Comparison of ENCODE assay signal across 9 cellular contexts in the genomic region with DNA sequence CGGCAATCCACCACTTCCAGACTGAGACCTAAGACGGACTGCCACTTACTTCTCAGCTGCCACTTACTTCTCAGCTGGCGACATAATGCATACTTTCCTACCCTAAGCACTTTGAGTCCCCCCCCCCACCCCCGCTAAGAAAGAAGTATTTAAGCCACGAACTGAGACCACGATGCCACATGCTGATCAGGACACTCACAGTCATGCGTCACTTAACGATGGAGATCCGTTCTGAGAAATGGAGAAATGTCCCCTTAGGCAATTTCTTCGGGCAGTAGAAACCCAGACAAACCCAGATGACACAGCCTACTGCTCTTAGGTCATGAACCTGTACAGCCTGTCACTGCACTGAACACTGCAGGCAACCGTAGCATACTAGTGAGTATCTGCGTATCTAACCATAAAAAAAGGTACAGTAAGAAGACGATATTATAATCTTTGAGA. TPM values are rescaled to one million over a fixed set of nuclear protein-coding genes. Genes with fewer than 3 reads are reported as not detected.
DNase-seq lines count a peak whose midpoint lies in the region; ATAC-seq, FAIRE-seq and TF ChIP-seq lines count a peak whose summit lies in the region.
"Had no signal": no experiment of that assay in that cellular context is flagged by ENCODE, and none has a peak within 500 bp of the region (broad histone marks: within the 10 kb centered on the region; RNA-seq: fewer than 3 reads in every experiment).

No MANE protein-coding gene starts in this region.

- TF ChIP-seq RAD21 in SK-N-SH (IDR thresholded peaks at IDR 0.05; ENCODE audit: low read length) = no peak

- H3K9me2 ChIP-seq in SK-N-SH = no peaks in the 10 kb centered on the region

- no peak for TF ChIP-seq POLR2A in body of pancreas (IDR thresholded peaks at IDR 0.05)

- FAIRE-seq in small intestine (lab: Jason Lieb, UNC) = no peak

- CTCF ChIA-PET in SK-N-SH (lab: Yijun Ruan, JAX) = interaction anchor here (0.9 to 1.0 kb wide), 2 partner anchors 14 to 124 kb away, joined by 3 to 5 read pairs; no protein-coding TSS in a partner anchor

- H3K4me3 ChIP-seq in SK-N-SH (ENCODE audit: low read depth in 2 of 2, low read length in 1 of 2) = peak overlapping the region; percentile 89 to 94
- H3K4me3 ChIP-seq in body of pancreas = peak overlapping the region; percentile 57 to 64
- H3K4me3 ChIP-seq in iPS-18a (ENCODE audit: low read length) = peak overlapping the region; percentile 96
- peak overlapping the region; percentile 71 to 88 for H3K4me3 ChIP-seq in small intestine (ENCODE audit: low read depth in 1 of 2, low read length in 2 of 2)

- ATAC-seq in GM19043 (IDR thresholded peaks at IDR 0.05; ENCODE audit: low read depth, unreplicated experiment) (peak; percentile 25), HG03460 (IDR thresholded peaks at IDR 0.05; ENCODE audit: unreplicated experiment) (peak; percentile 36), body of pancreas (peak; percentile 72)

- peak overlapping the region; percentile 84 for H3K9ac ChIP-seq in SK-N-SH
- peak overlapping the region; percentile 86 for H3K9ac ChIP-seq in iPS-18a (ENCODE audit: low read length)

- peak overlapping the region; percentile 97 for H2AFZ ChIP-seq in SK-N-SH (ENCODE audit: low read depth)

- POLR2A ChIA-PET in SK-N-SH (lab: Yijun Ruan, JAX) = interaction anchor here (1.1 kb wide), 1 partner anchor 238 kb away, joined by 3 read pairs; no protein-coding TSS in a partner anchor

- H3K36me3 ChIP-seq in SK-N-SH (replicated peaks in 1 of 2; ENCODE audit: control insufficient read depth in 1 of 2, insufficient read depth in 2 of 2, low read length in 1 of 2) (peaks cover 0 to 3% of the 10 kb centered on the region in 2 experiments), body of pancreas (replicated peaks in 1 of 2; ENCODE audit: insufficient read depth in 1 of 2, low read depth in 2 of 2) (no peaks in the 10 kb centered on the region), iPS-18a (ENCODE audit: control insufficient read depth, low read depth, low read length) (no peaks in the 10 kb centered on the region), small intestine (ENCODE audit: control insufficient read depth in 2 of 2, insufficient read depth in 2 of 2, low read length in 2 of 2) (no peaks in the 10 kb centered on the region)

- H3K27ac ChIP-seq in C4-2B (peak overlapping the region; percentile 89), SK-N-SH (ENCODE audit: low read depth in 2 of 2, low read length in 1 of 2) (peak overlapping the region; percentile 67 to 95; a peak in 3 of 4 replicates), body of pancreas (peak overlapping the region; percentile 93 to 99 (median 97)), iPS-18a (ENCODE audit: low read length) (peak overlapping the region; percentile 15), small intestine (ENCODE audit: low read depth in 1 of 2, low read length in 1 of 2) (peak overlapping the region; percentile 91 to 98)

- under 1% methylated on average over 10 of the region's 13 CpGs for WGBS in SK-N-SH (ENCODE audit: low lambda C conversion rate)
- 0% methylated on average over 8 to 13 of the region's 13 CpGs for WGBS in body of pancreas, 2 donors
- 0 to 1% (median 0%) methylated on average over 13 of the region's 13 CpGs for WGBS in small intestine, 3 donors

- intact Hi-C loops in body of pancreas (cut with DNase I) = no loop called here

- TF ChIP-seq EP300 in SK-N-SH (IDR thresholded peaks at IDR 0.05; ENCODE audit: borderline replicate concordance in 1 of 2, low read depth in 1 of 2, low read length in 1 of 2) = no peak

- H3K27me3 ChIP-seq in SK-N-SH (ENCODE audit: insufficient read depth) = no peaks in the 10 kb centered on the region
- no peaks in the 10 kb centered on the region for H3K27me3 ChIP-seq in body of pancreas
- H3K27me3 ChIP-seq in iPS-18a (ENCODE audit: control insufficient read depth, insufficient read depth, low read length) = no peaks in the 10 kb centered on the region
- H3K27me3 ChIP-seq in small intestine (ENCODE audit: control insufficient read depth in 2 of 2, insufficient read depth in 2 of 2, low read length in 2 of 2) = no peaks in the 10 kb centered on the region

- peak overlapping the region; percentile 80 for H3K4me2 ChIP-seq in SK-N-SH

- H4K20me1 ChIP-seq in SK-N-SH (ENCODE audit: insufficient read depth) = peaks cover 8% of the 10 kb centered on the region

- DNase-seq in SK-N-SH = peak; percentile 35
- DNase-seq in body of pancreas = peak; percentile 52 to 78 (median 65)
- peak; percentile 70 for DNase-seq in small intestine
- DNase-seq in NCI-H1694 treated with DMSO at 0.1 percent for 48 hours (lab: John Stamatoyannopoulos, UW) = no peak

- H3F3A ChIP-seq in SK-N-SH (replicated peaks; ENCODE audit: insufficient read depth) = no peaks in the 10 kb centered on the region

- H3K9me3 ChIP-seq in SK-N-SH (no peaks in the 10 kb centered on the region), body of pancreas (no peaks in the 10 kb centered on the region), iPS-18a (ENCODE audit: control insufficient read depth, low read depth, low read length) (no peaks in the 10 kb centered on the region), small intestine (ENCODE audit: control insufficient read depth, low read depth) (no peaks in the 10 kb centered on the region)

- no peak for TF ChIP-seq CTCF in C4-2B (conservative IDR thresholded peaks at IDR 0.05)
- no peak for TF ChIP-seq CTCF in SK-N-SH (IDR thresholded peaks at IDR 0.05)
- TF ChIP-seq CTCF in body of pancreas (IDR thresholded peaks at IDR 0.05) = no peak

- H3K4me1 ChIP-seq in SK-N-SH (ENCODE audit: control insufficient read depth in 1 of 2, insufficient read depth in 2 of 2, low read depth in 1 of 2, low read length in 1 of 2) (peaks cover 0 to 18% of the 10 kb centered on the region in 2 experiments; a peak in 2 of 4 replicates), body of pancreas (peaks cover 52% of the 10 kb centered on the region), iPS-18a (ENCODE audit: control insufficient read depth, low read depth, low read length) (peaks cover 12% of the 10 kb centered on the region), small intestine (ENCODE audit: control insufficient read depth in 2 of 2, insufficient read depth in 1 of 2, low read depth in 1 of 2, low read length in 1 of 2) (peaks cover under 1 to 17% of the 10 kb centered on the region in 2 donors)

- H3K79me2 ChIP-seq in SK-N-SH (ENCODE audit: insufficient read depth) = peaks cover 51% of the 10 kb centered on the region

TF ChIP-seq in SK-N-SH, 30 proteins besides CTCF, POLR2A, EP300 and RAD21:
- TF ChIP-seq PBX3 (IDR thresholded peaks at IDR 0.05) (no peak), TEAD4 (IDR thresholded peaks at IDR 0.05; ENCODE audit: borderline replicate concordance, insufficient read depth) (no peak), NRF1 (IDR thresholded peaks at IDR 0.05; ENCODE audit: low read depth, low read length) (no peak), GATA2 (CRISPR knock-in tag; IDR thresholded peaks at IDR 0.05) (no peak), CHD2 (IDR thresholded peaks at IDR 0.05; ENCODE audit: low read length, partially characterized antibody) (no peak), RFX5 (IDR thresholded peaks at IDR 0.05; ENCODE audit: low read length) (no peak), FOXM1 (IDR thresholded peaks at IDR 0.05; ENCODE audit: low read depth) (no peak), SIN3A (IDR thresholded peaks at IDR 0.05; ENCODE audit: borderline replicate concordance, low read depth, low read length) (no peak), FOSL2 (IDR thresholded peaks at IDR 0.05; ENCODE audit: borderline replicate concordance, low read depth) (no peak), SMC3 (IDR thresholded peaks at IDR 0.05; ENCODE audit: low read depth, low read length) (no peak), FOXJ3 (CRISPR knock-in tag; IDR thresholded peaks at IDR 0.05) (no peak)

RNA-seq across cellular contexts. Expression of gene IFNGR1, which starts 0.7 kb away (rescaled TPM):
- polyA plus RNA-seq in SK-N-SH (2012; rRNA removed) (11.5 and 16.7 TPM in 2 replicates), small intestine (100 to 1,000 TPM in 1 of 3 donors, 10 to 100 TPM in 2; 78.1 to 100 (median 80.5) TPM)
- 18.5 and 18.7 TPM in 2 replicates for polyA plus RNA-seq in SK-N-SH (2012; cell fraction: cytosol; rRNA removed)
- 4.7 and 14.5 TPM in 2 replicates for polyA plus RNA-seq in SK-N-SH (2012; cell fraction: nucleus; rRNA removed)
- 10 to 100 TPM; 12.9 to 36.6 TPM for total RNA-seq in body of pancreas

RNA-seq across cellular contexts. Expression of gene IL22RA2, which starts 45.1 kb away (rescaled TPM):
- polyA plus RNA-seq in SK-N-SH (2012; rRNA removed) (not detected in 2 replicates), small intestine (under 1 TPM in 1 of 3 donors, not detected in 2; 0.01 TPM)
- not detected in 2 replicates for polyA plus RNA-seq in SK-N-SH (2012; cell fraction: cytosol; rRNA removed)
- polyA plus RNA-seq in SK-N-SH (2012; cell fraction: nucleus; rRNA removed) = not detected in 2 replicates
- total RNA-seq in body of pancreas = not detected
- total RNA-seq: activated CD8-positive, alpha-beta memory T cell treated with anti-CD3 and anti-CD28 coated beads for 36 hours had no signal

Comparison
In these comparisons a context has a peak if more than half of its experiments do, and no peak if none do; other contexts are left out.
1. H3K27ac ChIP-seq: peak in every context shown above with its lines; median percentile 97 in body of pancreas; 94 in small intestine; 89 in C4-2B; 81 in SK-N-SH; 15 in iPS-18a.